In the genomic region with DNA sequence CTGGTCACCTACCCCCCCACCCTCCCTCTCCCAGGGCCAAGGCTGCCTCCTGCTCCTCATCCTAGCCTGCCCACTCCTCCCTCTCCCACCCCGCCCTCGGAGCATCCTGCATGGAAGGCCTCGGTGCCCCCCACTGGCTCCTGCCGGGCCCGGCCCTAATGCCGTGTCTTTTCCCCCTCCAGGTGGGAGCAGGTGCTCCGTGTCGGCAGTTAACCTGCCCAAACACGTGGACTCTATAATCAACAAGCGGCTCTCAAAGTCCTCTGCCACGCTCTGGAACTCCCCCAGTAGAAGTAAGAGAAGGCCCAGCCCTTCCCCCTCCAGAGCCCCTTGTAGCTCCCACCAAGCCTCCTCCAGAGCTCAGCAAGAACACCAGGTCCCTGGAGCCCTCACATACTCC, we compare ENCODE assay signal across 10 cellular contexts. TPM values are rescaled to one million over a fixed set of nuclear protein-coding genes. Genes with fewer than 3 reads are reported as not detected.
A peak's percentile ranks its signal among the peaks of the same experiment; 100 is the strongest.
DNase-seq lines count a peak whose midpoint lies in the region; ATAC-seq and TF ChIP-seq lines count a peak whose summit lies in the region.
"Had no signal": no experiment of that assay in that cellular context is flagged by ENCODE, and none has a peak within 500 bp of the region (broad histone marks: within the 10 kb centered on the region; RNA-seq: fewer than 3 reads in every experiment).

No MANE protein-coding gene starts in this region.

- H3K9ac ChIP-seq in KMS-11 (no peak overlapping the region), stomach smooth muscle (ENCODE audit: low read length in 2 of 2) (no peak overlapping the region)

- H3K9me2 ChIP-seq in OCI-LY7 (ENCODE audit: insufficient read depth, low read length) = no peaks in the 10 kb centered on the region

- ATAC-seq in foreskin keratinocyte (no peak), GM18858 (IDR thresholded peaks at IDR 0.05; ENCODE audit: unreplicated experiment) (no peak), GM19351 (IDR thresholded peaks at IDR 0.05; ENCODE audit: unreplicated experiment) (no peak)
- ATAC-seq: activated naive CD8-positive, alpha-beta T cell treated with anti-CD3 and anti-CD28 coated beads, Interleukin-2, amount 50 U/mL, for 24 hours had no signal

- H3K27me3 ChIP-seq in KMS-11 (ENCODE audit: insufficient read depth, low read depth) (no peaks in the 10 kb centered on the region), foreskin keratinocyte (no peaks in the 10 kb centered on the region), stomach smooth muscle (ENCODE audit: control insufficient read depth in 1 of 2, insufficient read depth in 2 of 2, low read length in 2 of 2) (no peaks in the 10 kb centered on the region)

- H3K36me3 ChIP-seq in KMS-11 (ENCODE audit: insufficient read depth) (no peaks in the 10 kb centered on the region; the same call in 1 of the 2 replicates), OCI-LY7 (ENCODE audit: insufficient read depth, low read length) (peaks cover 93% of the 10 kb centered on the region), stomach smooth muscle (ENCODE audit: control insufficient read depth in 2 of 2, insufficient read depth in 2 of 2, low read length in 2 of 2) (peaks cover 58 to 67% of the 10 kb centered on the region in 2 donors)

- intact Hi-C loops in OCI-LY7 (cut with micrococcal nuclease; ENCODE audit: unreplicated experiment) = no loop called here

- H3K79me2 ChIP-seq in KMS-11 (ENCODE audit: insufficient read depth, low read depth) (peaks cover 3% of the 10 kb centered on the region; the same call in 1 of the 2 replicates), OCI-LY7 (ENCODE audit: insufficient read depth, low read depth, low read length) (no peaks in the 10 kb centered on the region)

- H2AFZ ChIP-seq in KMS-11 (ENCODE audit: low read depth) (no peak overlapping the region), OCI-LY7 (ENCODE audit: low read length) (no peak overlapping the region)

- CTCF ChIA-PET in OCI-LY7 (lab: Charles Lee; ENCODE audit: unreplicated experiment) = no interaction called here

- TF ChIP-seq CTCF in KMS-11 (conservative IDR thresholded peaks at IDR 0.05; ENCODE audit: low read depth, low read length) = no peak
- TF ChIP-seq CTCF in OCI-LY7 (conservative IDR thresholded peaks at IDR 0.05; ENCODE audit: low read length) = no peak
- TF ChIP-seq CTCF in foreskin keratinocyte (conservative IDR thresholded peaks at IDR 0.05) = no peak

- BruUV-seq in OCI-LY7 (replicated peaks; lab: Mats Ljungman, UMichigan) = no TSS peak

- H3K4me3 ChIP-seq in KMS-11 (IDR thresholded peaks at IDR 0.05; ENCODE audit: insufficient read depth, low read depth, low read length) (no peak overlapping the region), OCI-LY7 (ENCODE audit: low read depth, low read length, poor library complexity, severe bottlenecking) (no peak overlapping the region), stomach smooth muscle (ENCODE audit: low read length in 2 of 2) (no peak overlapping the region)
- H3K4me3 ChIP-seq: GM12878 had no signal

- H3K9me3 ChIP-seq in OCI-LY7 (ENCODE audit: low read length) (no peaks in the 10 kb centered on the region), stomach smooth muscle (ENCODE audit: control insufficient read depth in 2 of 2, low read length in 2 of 2) (no peaks in the 10 kb centered on the region)

- peaks cover 19% of the 10 kb centered on the region for H3K4me1 ChIP-seq in KMS-11 (ENCODE audit: low read depth, poor library complexity, severe bottlenecking)
- peaks cover 17% of the 10 kb centered on the region for H3K4me1 ChIP-seq in OCI-LY7 (ENCODE audit: insufficient read depth, low read length, poor library complexity, severe bottlenecking)
- peaks cover 48% of the 10 kb centered on the region for H3K4me1 ChIP-seq in foreskin keratinocyte
- peaks cover 83% of the 10 kb centered on the region for H3K4me1 ChIP-seq in stomach smooth muscle (ENCODE audit: control insufficient read depth, insufficient read depth, low read length)

- POLR2A ChIA-PET in OCI-LY7 (lab: Charles Lee) = interaction anchor here (1.2 kb wide), 1 partner anchor 48 kb away, joined by 3 read pairs; no protein-coding TSS in a partner anchor

- DNase-seq in OCI-LY7 (ENCODE audit: low spot score) (no peak), foreskin keratinocyte (no peak), cerebellar cortex (ENCODE audit: low spot score) (no peak)
- DNase-seq: activated CD8-positive, alpha-beta T cell treated with anti-CD3 and anti-CD28 coated beads, Interleukin-2, amount 10 ng/mL, durations not matched to agents 7 days and 5 days; activated naive CD8-positive, alpha-beta T cell treated with anti-CD3 and anti-CD28 coated beads, Interleukin-2, amount 50 U/mL, for 24 hours had no signal

- H4K20me1 ChIP-seq in KMS-11 (ENCODE audit: insufficient read depth) (no peaks in the 10 kb centered on the region), OCI-LY7 (ENCODE audit: insufficient read depth, low read length) (no peaks in the 10 kb centered on the region)

- peak overlapping the region; percentile 52 for H3K27ac ChIP-seq in KMS-11
- peak overlapping the region; percentile 12 for H3K27ac ChIP-seq in OCI-LY7 (ENCODE audit: low read depth, low read length, poor library complexity, severe bottlenecking)
- H3K27ac ChIP-seq in foreskin keratinocyte = peak overlapping the region; percentile 33
- peak overlapping the region; percentile 77 for H3K27ac ChIP-seq in stomach smooth muscle (ENCODE audit: low read length)

- H3K4me2 ChIP-seq in KMS-11 = peak overlapping the region; percentile 36; the same call in 1 of the 2 replicates
- peak overlapping the region; percentile 32; the same call in 1 of the 2 replicates for H3K4me2 ChIP-seq in OCI-LY7 (ENCODE audit: low read length)

RNA-seq across cellular contexts. Expression of a gene that starts 18.8 kb away (rescaled TPM):
- 55.1 and 61.2 TPM in 2 replicates for total RNA-seq in OCI-LY7 (2014; rRNA removed; shearing (Covaris generic))
- total RNA-seq in OCI-LY7 (2022) = 94.7 and 101 TPM in 2 replicates
- total RNA-seq in foreskin keratinocyte = 207 and 209 TPM in 2 replicates
- 259 and 272 TPM in 2 replicates for polyA plus RNA-seq in foreskin keratinocyte

RNA-seq across cellular contexts. Expression of a gene that starts 25.4 kb away (rescaled TPM):
- 50.3 and 71.0 TPM in 2 replicates for total RNA-seq in OCI-LY7 (2014; rRNA removed; shearing (Covaris generic))
- 55.4 and 60.4 TPM in 2 replicates for total RNA-seq in OCI-LY7 (2022)
- 115 and 121 TPM in 2 replicates for total RNA-seq in foreskin keratinocyte
- polyA plus RNA-seq in foreskin keratinocyte = 142 and 153 TPM in 2 replicates

RNA-seq across cellular contexts. Expression of a gene that starts 49.5 kb away (rescaled TPM):
- total RNA-seq in OCI-LY7 (2014; rRNA removed; shearing (Covaris generic)) = 76.1 and 98.7 TPM in 2 replicates
- total RNA-seq in OCI-LY7 (2022) = 131 and 132 TPM in 2 replicates
- total RNA-seq in foreskin keratinocyte = 108 and 119 TPM in 2 replicates
- polyA plus RNA-seq in foreskin keratinocyte = 27.9 and 32.6 TPM in 2 replicates

RNA-seq across cellular contexts. Expression of a gene that starts 49.7 kb away (rescaled TPM):
- total RNA-seq in OCI-LY7 (2014; rRNA removed; shearing (Covaris generic)) = not detected in 2 replicates
- total RNA-seq in OCI-LY7 (2022) (not detected in 2 replicates), foreskin keratinocyte (0.68 and 0.78 TPM in 2 replicates)
- polyA plus RNA-seq in foreskin keratinocyte = 0.27 and 0.41 TPM in 2 replicates
- total RNA-seq: GM12878 had no signal

Comparison
In these comparisons a context has a peak if more than half of its experiments do, and no peak if none do; other contexts are left out.
1. H3K27ac ChIP-seq: peak in every context shown above with its lines; median percentile 77 in stomach smooth muscle; 52 in KMS-11; 33 in foreskin keratinocyte; 12 in OCI-LY7.